28 cellular contexts compared by ENCODE assay signal in genomic region chr18:53165770-53166169, GRCh38.
"Had no signal": no experiment of that assay in that cellular context is flagged by ENCODE, and none has a peak within 500 bp of the region (broad histone marks: within the 10 kb centered on the region; RNA-seq: fewer than 3 reads in every experiment).

No MANE protein-coding gene starts in this region.

- H3K36me3 ChIP-seq: brain microvascular endothelial cell, gastrocnemius medialis, left ventricle myocardium inferior, neural progenitor cell, stomach, thyroid gland, upper lobe of left lung, WERI-Rb-1 had no signal

- H3K9ac ChIP-seq: neural progenitor cell had no signal

- H3K27ac ChIP-seq: brain microvascular endothelial cell, coronary artery, dorsolateral prefrontal cortex, gastrocnemius medialis, hepatocyte, left ventricle myocardium inferior, neural progenitor cell, stomach, thyroid gland, upper lobe of left lung, WERI-Rb-1 had no signal

- H3K4me2 ChIP-seq: hepatocyte, neural progenitor cell had no signal

- H3K27me3 ChIP-seq: brain microvascular endothelial cell, dorsolateral prefrontal cortex, gastrocnemius medialis, hepatocyte, neural progenitor cell, stomach, thyroid gland, upper lobe of left lung had no signal

- H3K9me3 ChIP-seq: gastrocnemius medialis, left ventricle myocardium inferior, stomach, thyroid gland, upper lobe of left lung had no signal

- H3K4me3 ChIP-seq: coronary artery, dorsolateral prefrontal cortex, gastrocnemius medialis, hepatocyte, left ventricle myocardium inferior, lung, neural progenitor cell, stomach, thyroid gland, upper lobe of left lung had no signal

- H3K79me2 ChIP-seq: hepatocyte had no signal

- H2AFZ ChIP-seq: hepatocyte, neural progenitor cell had no signal

- ATAC-seq: activated CD4-positive, CD25-positive, alpha-beta regulatory T cell treated with anti-CD3 and anti-CD28 coated beads, Interleukin-2, amount 50 U/mL, for 24 hours; effector memory CD8-positive, alpha-beta T cell; gastrocnemius medialis; natural killer cell; right cardiac atrium; stimulated activated naive B cell treated with anti-CD40 and anti-IgM and Interleukin-4, amounts not matched to agents 10 μg/mL and 1 μg/mL and 100 μg/mL, for 72 hours had no signal

- H3K4me1 ChIP-seq: gastrocnemius medialis, left ventricle myocardium inferior, neural progenitor cell, stomach, thyroid gland, upper lobe of left lung had no signal

- DNase-seq: activated CD4-positive, alpha-beta memory T cell treated with anti-CD3 and anti-CD28 coated beads for 36 hours; activated CD4-positive, alpha-beta T cell treated with anti-CD3 and anti-CD28 coated beads for 48 hours; activated CD8-positive, alpha-beta memory T cell treated with anti-CD3 and anti-CD28 coated beads, Interleukin-2, amount 50 U/mL, for 48 hours; activated gamma-delta T cell; activated naive CD4-positive, alpha-beta T cell treated with anti-CD3 and anti-CD28 coated beads, Interleukin-2, amount 10 ng/mL, durations not matched to agents 7 days and 5 days; activated naive CD8-positive, alpha-beta T cell treated with anti-CD3 and anti-CD28 coated beads, Interleukin-2, amount 10 ng/mL, durations not matched to agents 7 days and 5 days; activated T-cell treated with anti-CD3 and anti-CD28 coated beads, Interleukin-2, amount 50 U/mL, for 24 hours; brain microvascular endothelial cell; dorsolateral prefrontal cortex; effector memory CD8-positive, alpha-beta T cell; erythroblast; gastrocnemius medialis; islet precursor cell; left ventricle myocardium inferior; natural killer cell; right cardiac atrium; stimulated activated CD4-positive, alpha-beta T cell treated with anti-CD3 and anti-CD28 coated beads, Interleukin-15, amount 100 ng/mL, for 24 hours; stimulated activated CD4-positive, alpha-beta T cell treated with anti-CD3 and anti-CD28 coated beads, Interleukin-2, amount 100 ng/mL, for 24 hours; stimulated activated naive B cell treated with anti-CD40 and anti-IgM and Interleukin-4, amounts not matched to agents 10 μg/mL and 1 μg/mL and 100 μg/mL, for 72 hours; stomach; thyroid gland; upper lobe of left lung; WERI-Rb-1 had no signal
